ENCODE assay signal across 11 cellular contexts in genomic region chr10:66928000-66928770, GRCh38. TPM values are rescaled to one million over a fixed set of nuclear protein-coding genes. Genes with fewer than 3 reads are reported as not detected.
A peak's percentile ranks its signal among the peaks of the same experiment; 100 is the strongest.
DNase-seq lines count a peak whose midpoint lies in the region; ATAC-seq and TF ChIP-seq lines count a peak whose summit lies in the region.
"Had no signal": no experiment of that assay in that cellular context is flagged by ENCODE, and none has a peak within 500 bp of the region (broad histone marks: within the 10 kb centered on the region; RNA-seq: fewer than 3 reads in every experiment).

No MANE protein-coding gene starts in this region.

- H3K27ac ChIP-seq in heart left ventricle: no peak overlapping the region
- no peak overlapping the region for H3K27ac ChIP-seq in muscle layer of duodenum (ENCODE audit: low read length)
- H3K27ac ChIP-seq: BLaER1 treated with 17β-estradiol and CSF1 and Interleukin-3, amounts not matched to agents 10 nM and 100 nM; transverse colon had no signal

- H3K27me3 ChIP-seq in heart left ventricle (peaks cover 0 to 54% (median 4%) of the 10 kb centered on the region in 9 donors), muscle layer of duodenum (ENCODE audit: low read depth, low read length) (peaks cover 27% of the 10 kb centered on the region)

- TF ChIP-seq CTCF in heart left ventricle (IDR thresholded peaks at IDR 0.05): no peak
- TF ChIP-seq CTCF in endothelial cell (IDR thresholded peaks at IDR 0.05; ENCODE audit: unreplicated experiment): no peak

- DNase-seq in heart left ventricle (peak in 2 of 5 donors; percentile 26 to 60), cardiac septum (ENCODE audit: low spot score) (no peak), endothelial cell (ENCODE audit: low spot score) (peak; percentile 11), LoVo (ENCODE audit: low spot score) (no peak), NCI-H2029 (lab: John Stamatoyannopoulos, UW) (no peak)
- DNase-seq: transverse colon had no signal

- no peaks in the 10 kb centered on the region for H3K9me3 Mint-ChIP-seq in endothelial cell (ENCODE audit: unreplicated experiment)

- peaks cover 3% of the 10 kb centered on the region for H3K4me1 Mint-ChIP-seq in endothelial cell (ENCODE audit: unreplicated experiment)

- H3K4me3 ChIP-seq in heart left ventricle: peak overlapping the region in 5 of 12 donors; percentile 11 to 32 (median 21)
- H3K4me3 ChIP-seq in muscle layer of duodenum (ENCODE audit: low read depth in 1 of 2, low read length in 2 of 2): peak overlapping the region; percentile 8 to 46
- H3K4me3 ChIP-seq: BLaER1 treated with 17β-estradiol and CSF1 and Interleukin-3, amounts not matched to agents 10 nM and 100 nM; transverse colon had no signal

- ATAC-seq in heart left ventricle: peak in 3 of 4 donors; percentile 18 to 51 (median 48)
- no peak for ATAC-seq in GM18868 (IDR thresholded peaks at IDR 0.05; ENCODE audit: unreplicated experiment)
- no peak for ATAC-seq in HG02678 (IDR thresholded peaks at IDR 0.05; ENCODE audit: unreplicated experiment)

- TF ChIP-seq POLR2A in heart left ventricle (IDR thresholded peaks at IDR 0.05): no peak

- H3K4me1 ChIP-seq in heart left ventricle: peaks cover 0 to 18% (median 0%) of the 10 kb centered on the region in 12 donors
- H3K4me1 ChIP-seq in muscle layer of duodenum (ENCODE audit: control insufficient read depth in 1 of 2, insufficient read depth in 2 of 2, low read length in 2 of 2): peaks cover 0 to 17% of the 10 kb centered on the region in 2 donors

- no peak overlapping the region for H3K4me3 Mint-ChIP-seq in endothelial cell (ENCODE audit: unreplicated experiment)

- intact Hi-C loops in heart left ventricle (cut with DNase I) (loop anchor here in 2 of 10 donors (10.0 kb wide), 2 partner anchors 587 to 597 kb away; no protein-coding TSS in a partner anchor), cardiac septum (cut with DNase I) (no loop called here)

- no peaks in the 10 kb centered on the region for H3K36me3 ChIP-seq in heart left ventricle
- no peaks in the 10 kb centered on the region for H3K36me3 ChIP-seq in muscle layer of duodenum (ENCODE audit: control insufficient read depth in 1 of 2, insufficient read depth in 2 of 2, low read length in 2 of 2)
- H3K36me3 ChIP-seq: BLaER1 treated with 17β-estradiol and CSF1 and Interleukin-3, amounts not matched to agents 10 nM and 100 nM; transverse colon had no signal

- H3K27me3 Mint-ChIP-seq in endothelial cell (ENCODE audit: unreplicated experiment): peaks cover 4% of the 10 kb centered on the region

- no peaks in the 10 kb centered on the region for H3K36me3 Mint-ChIP-seq in endothelial cell (ENCODE audit: low read depth, unreplicated experiment)

- H3K9me3 ChIP-seq in heart left ventricle (no peaks in the 10 kb centered on the region), muscle layer of duodenum (ENCODE audit: control insufficient read depth in 1 of 2, low read length in 2 of 2) (no peaks in the 10 kb centered on the region)
- H3K9me3 ChIP-seq: BLaER1 treated with 17β-estradiol and CSF1 and Interleukin-3, amounts not matched to agents 10 nM and 100 nM; transverse colon had no signal

- 4 to 14% (median 5%) methylated on average over 27 to 29 of the region's 29 CpGs for WGBS in heart left ventricle, 4 donors

- no peak overlapping the region for H3K27ac Mint-ChIP-seq in endothelial cell (ENCODE audit: unreplicated experiment)

RNA-seq across cellular contexts. Expression of gene LRRTM3, which starts 2.3 kb away (rescaled TPM):
- total RNA-seq in heart left ventricle (not detected), cardiac septum (not detected), endothelial cell (ENCODE audit: unreplicated experiment) (not detected)
- not detected for polyA plus RNA-seq in heart left ventricle
- total RNA-seq: transverse colon had no signal
- polyA plus RNA-seq: keratinocyte had no signal

Comparison
In these comparisons a context has a peak if more than half of its experiments do, and no peak if none do; other contexts are left out.
1. ATAC-seq: peak in heart left ventricle (3 of 4); none in GM18868 (single experiment) and HG02678 (single experiment).